ENCODE assay signal across 23 cellular contexts in genomic region chr13:36875431-36875830, GRCh38. TPM values are rescaled to one million over a fixed set of nuclear protein-coding genes. Genes with fewer than 3 reads are reported as not detected.
"Had no signal": no experiment of that assay in that cellular context is flagged by ENCODE, and none has a peak within 500 bp of the region (broad histone marks: within the 10 kb centered on the region; RNA-seq: fewer than 3 reads in every experiment).

No MANE protein-coding gene starts in this region.

- H3K36me3 Mint-ChIP-seq: activated naive CD8-positive, alpha-beta T cell treated with anti-CD3 and anti-CD28 coated beads, Interleukin-2, amount 10 ng/mL, durations not matched to agents 7 days and 5 days; immature natural killer cell; memory B cell; naive B cell; stimulated activated memory B cell treated with anti-CD40 and anti-IgM and Interleukin-4, amounts not matched to agents 10 μg/mL and 1 μg/mL and 100 μg/mL, for 72 hours had no signal

- H3K9me3 Mint-ChIP-seq: activated CD4-positive, alpha-beta T cell treated with anti-CD3 and anti-CD28 coated beads, Interleukin-2, amount 10 ng/mL, durations not matched to agents 24 days and 14 days; activated CD8-positive, alpha-beta T cell treated with anti-CD3 and anti-CD28 coated beads for 36 hours; activated naive CD8-positive, alpha-beta T cell treated with anti-CD3 and anti-CD28 coated beads, Interleukin-2, amount 10 ng/mL, durations not matched to agents 7 days and 5 days; activated T-helper 2 cell treated with anti-CD3 and anti-CD28 coated beads, Interferon-gamma antibody, Interleukin-2, Interleukin-4, amounts not matched to agents 10 μg/mL and 5 μg/mL and 100 μg/mL, durations not matched to agents 14 hours and 24 hours and 36 hours; dendritic cell treated with granulocyte-macrophage colony-stimulating factor and Interleukin-4, amounts not matched to agents 40 ng/mL and 50 ng/mL, for 4 days; immature natural killer cell; memory B cell; naive B cell; neural crest cell; stimulated activated memory B cell treated with anti-CD40 and anti-IgM and Interleukin-4, amounts not matched to agents 10 μg/mL and 1 μg/mL and 100 μg/mL, for 72 hours had no signal

- ATAC-seq: activated CD8-positive, alpha-beta T cell treated with anti-CD3 and anti-CD28 coated beads for 36 hours; esophagus mucosa; heart right ventricle; stimulated activated memory B cell treated with anti-CD40 and anti-IgM and Interleukin-4, amounts not matched to agents 10 μg/mL and 1 μg/mL and 100 μg/mL, for 72 hours; upper lobe of right lung had no signal

- DNase-seq: activated CD4-positive, alpha-beta T cell treated with anti-CD3 and anti-CD28 coated beads, Interleukin-2, amount 10 ng/mL, durations not matched to agents 24 days and 14 days; activated CD4-positive, CD25-positive, alpha-beta regulatory T cell; activated CD8-positive, alpha-beta T cell treated with anti-CD3 and anti-CD28 coated beads for 36 hours; activated naive CD4-positive, alpha-beta T cell treated with Interleukin-2 at 50 U/mL for 16 hours; activated naive CD8-positive, alpha-beta T cell treated with anti-CD3 and anti-CD28 coated beads, Interleukin-2, amount 10 ng/mL, durations not matched to agents 7 days and 5 days; activated T-cell treated with anti-CD3 and anti-CD28 coated beads, Interleukin-2, amount 50 U/mL, for 1 hour; amygdala; effector CD8-positive, alpha-beta T cell; heart right ventricle; immature natural killer cell; kidney glomerular epithelial cell; naive B cell; retina; spleen; stimulated activated CD4-positive, alpha-beta T cell treated with anti-CD3 and anti-CD28 coated beads, Interleukin-4, amount 100 ng/mL, for 4 hours; upper lobe of right lung had no signal

- H3K4me1 Mint-ChIP-seq: activated CD4-positive, alpha-beta T cell treated with anti-CD3 and anti-CD28 coated beads, Interleukin-2, amount 10 ng/mL, durations not matched to agents 24 days and 14 days; immature natural killer cell; memory B cell; naive B cell; stimulated activated memory B cell treated with anti-CD40 and anti-IgM and Interleukin-4, amounts not matched to agents 10 μg/mL and 1 μg/mL and 100 μg/mL, for 72 hours had no signal

- H3K4me3 Mint-ChIP-seq: activated CD4-positive, alpha-beta T cell treated with anti-CD3 and anti-CD28 coated beads, Interleukin-2, amount 10 ng/mL, durations not matched to agents 24 days and 14 days; activated CD8-positive, alpha-beta T cell treated with anti-CD3 and anti-CD28 coated beads for 36 hours; activated naive CD8-positive, alpha-beta T cell treated with anti-CD3 and anti-CD28 coated beads, Interleukin-2, amount 10 ng/mL, durations not matched to agents 7 days and 5 days; dendritic cell treated with granulocyte-macrophage colony-stimulating factor and Interleukin-4, amounts not matched to agents 40 ng/mL and 50 ng/mL, for 4 days; immature natural killer cell; memory B cell; naive B cell; neural crest cell; stimulated activated memory B cell treated with anti-CD40 and anti-IgM and Interleukin-4, amounts not matched to agents 10 μg/mL and 1 μg/mL and 100 μg/mL, for 72 hours had no signal

RNA-seq across cellular contexts. Expression of gene SMAD9, which starts 44.6 kb away (rescaled TPM):
- total RNA-seq: activated naive CD8-positive, alpha-beta T cell treated with anti-CD3 and anti-CD28 coated beads, Interleukin-2, amount 10 ng/mL, durations not matched to agents 7 days and 5 days; activated T-helper 2 cell treated with anti-CD3 and anti-CD28 coated beads, Interferon-gamma antibody, Interleukin-2, Interleukin-4, amounts not matched to agents 10 μg/mL and 5 μg/mL and 100 μg/mL, durations not matched to agents 14 hours and 24 hours and 36 hours; mononuclear cell had no signal
